In genomic region chr17:35387496-35387895, GRCh38 we compare ENCODE assay signal across 3 cellular contexts.
"Had no signal": no experiment of that assay in that cellular context is flagged by ENCODE, and none has a peak within 500 bp of the region (broad histone marks: within the 10 kb centered on the region; RNA-seq: fewer than 3 reads in every experiment).

No MANE protein-coding gene starts in this region.

- DNase-seq: GDM1, GF-D8 had no signal

- ATAC-seq: GM12878 had no signal

- H3K4me3 ChIP-seq: GM12878 had no signal
